18 cellular contexts compared by ENCODE assay signal in genomic region chr9:122948313-122948712, GRCh38. TPM values are rescaled to one million over a fixed set of nuclear protein-coding genes. Genes with fewer than 3 reads are reported as not detected.
DNase-seq lines count a peak whose midpoint lies in the region; ATAC-seq and TF ChIP-seq lines count a peak whose summit lies in the region.
"Had no signal": no experiment of that assay in that cellular context is flagged by ENCODE, and none has a peak within 500 bp of the region (broad histone marks: within the 10 kb centered on the region; RNA-seq: fewer than 3 reads in every experiment).

No MANE protein-coding gene starts in this region.

- 31 to 77% methylated on average over 3 of the region's 3 CpGs for WGBS in sigmoid colon, 2 donors
- WGBS in heart left ventricle, 4 donors = 85 to 95% (median 93%) methylated on average over 3 of the region's 3 CpGs

- peak; percentile 95 for ATAC-seq in activated CD4-positive, alpha-beta T cell treated with anti-CD3 and anti-CD28 coated beads for 36 hours
- ATAC-seq in T-helper 17 cell (no peak), HG02973 (IDR thresholded peaks at IDR 0.05; ENCODE audit: unreplicated experiment) (no peak), heart left ventricle (no peak), left cardiac atrium (no peak)
- ATAC-seq: upper lobe of right lung had no signal

- peaks cover 7% of the 10 kb centered on the region for H3K36me3 Mint-ChIP-seq in activated CD4-positive, alpha-beta T cell treated with anti-CD3 and anti-CD28 coated beads for 36 hours (ENCODE audit: low read depth)
- peaks cover 3% of the 10 kb centered on the region for H3K36me3 Mint-ChIP-seq in T-helper 17 cell (ENCODE audit: low read depth)

- H3K9me3 Mint-ChIP-seq in activated CD4-positive, alpha-beta T cell treated with anti-CD3 and anti-CD28 coated beads for 36 hours (ENCODE audit: low read depth) = no peaks in the 10 kb centered on the region
- H3K9me3 Mint-ChIP-seq: T-helper 1 cell treated with Interleukin-12 subunit alpha and Interleukin-12 subunit beta and Interleukin-4 antibody, amounts not matched to agents 30 μg/mL and 1 μg/mL, for 36 hours had no signal

- H3K4me3 ChIP-seq in dorsolateral prefrontal cortex (peak overlapping the region in 5 of 59 donors; percentile 7 to 31 (median 19)), sigmoid colon (no peak overlapping the region), heart left ventricle (no peak overlapping the region)
- H3K4me3 ChIP-seq: upper lobe of right lung had no signal

- peak overlapping the region; percentile 75 for H3K27ac Mint-ChIP-seq in activated CD4-positive, alpha-beta T cell treated with anti-CD3 and anti-CD28 coated beads for 36 hours
- peak overlapping the region; percentile 72 for H3K27ac Mint-ChIP-seq in T-helper 17 cell
- H3K27ac Mint-ChIP-seq: T-helper 1 cell treated with Interleukin-12 subunit alpha and Interleukin-12 subunit beta and Interleukin-4 antibody, amounts not matched to agents 30 μg/mL and 1 μg/mL, for 36 hours had no signal

- peaks cover 0 to 76% (median 53%) of the 10 kb centered on the region in 4 donors for H3K4me1 ChIP-seq in sigmoid colon
- peaks cover 0 to 51% (median 29%) of the 10 kb centered on the region in 12 donors for H3K4me1 ChIP-seq in heart left ventricle
- H3K4me1 ChIP-seq: parathyroid adenoma had no signal

- POLR2A ChIA-PET in activated CD4-positive, alpha-beta T cell treated with anti-CD3 and anti-CD28 coated beads for 36 hours (lab: Charles Lee) = interaction anchor here (0.7 to 1.1 kb wide), 2 partner anchors 31 to 36 kb away, joined by 3 to 6 read pairs; partner anchors contain the start of gene ZBTB6

- peak; percentile 20 for DNase-seq in activated CD4-positive, alpha-beta T cell treated with anti-CD3 and anti-CD28 coated beads for 36 hours
- DNase-seq in activated CD4-positive, alpha-beta T cell treated with anti-CD3 and anti-CD28 coated beads for 48 hours = no peak
- DNase-seq in T-helper 17 cell (no peak), dorsolateral prefrontal cortex (no peak), sigmoid colon (no peak), heart left ventricle (no peak), left cardiac atrium (no peak)
- DNase-seq: activated CD4-positive, alpha-beta T cell treated with anti-CD3 and anti-CD28 coated beads for 4 hours; activated gamma-delta T cell; central memory CD4-positive, alpha-beta T cell; heart right ventricle; NCI-H2081; NCI-H82; upper lobe of right lung had no signal

- peaks cover 0 to 4% (median 0%) of the 10 kb centered on the region in 4 donors for H3K36me3 ChIP-seq in sigmoid colon
- H3K36me3 ChIP-seq in heart left ventricle = peaks cover 0 to 6% (median 0%) of the 10 kb centered on the region in 9 donors
- H3K36me3 ChIP-seq: upper lobe of right lung had no signal

- H3K27me3 ChIP-seq in dorsolateral prefrontal cortex = no peaks in the 10 kb centered on the region
- no peaks in the 10 kb centered on the region for H3K27me3 ChIP-seq in sigmoid colon
- no peaks in the 10 kb centered on the region for H3K27me3 ChIP-seq in heart left ventricle
- H3K27me3 ChIP-seq: heart right ventricle, upper lobe of right lung had no signal

- H3K9me3 ChIP-seq in T-helper 17 cell (ENCODE audit: control insufficient read depth, low read length, poor library complexity, severe bottlenecking) (no peaks in the 10 kb centered on the region), sigmoid colon (no peaks in the 10 kb centered on the region), heart left ventricle (no peaks in the 10 kb centered on the region)
- H3K9me3 ChIP-seq: heart right ventricle, upper lobe of right lung had no signal

- CTCF ChIA-PET in activated CD4-positive, alpha-beta T cell treated with anti-CD3 and anti-CD28 coated beads for 36 hours (lab: Charles Lee) = interaction anchor here (1.0 kb wide), 1 partner anchor 11 kb away, joined by 3 read pairs; no protein-coding TSS in a partner anchor

- intact Hi-C loops in activated CD4-positive, alpha-beta T cell treated with anti-CD3 and anti-CD28 coated beads for 36 hours (cut with DNase I, micrococcal nuclease) = loop anchor here in 1 of 2 experiments (5.0 to 10.0 kb wide), 2 partner anchors 276 to 486 kb away; no protein-coding TSS in a partner anchor
- intact Hi-C loops in dorsolateral prefrontal cortex (cut with DNase I) = loop anchor here in 1 of 2 donors (10.0 kb wide), 2 partner anchors 46 to 124 kb away; partner anchors contain the start of gene PDCL
- intact Hi-C loops in sigmoid colon (cut with DNase I) = loop anchor here (5.0 kb wide), 1 partner anchor 44 kb away; no protein-coding TSS in a partner anchor
- intact Hi-C loops in heart left ventricle (cut with DNase I) = loop anchor here in 1 of 10 donors (5.0 kb wide), 1 partner anchor 36 kb away; the partner anchor contains the start of gene ZBTB6
- intact Hi-C loops in left cardiac atrium (cut with DNase I) = no loop called here

- TF ChIP-seq POLR2A in sigmoid colon (IDR thresholded peaks at IDR 0.05) = no peak
- no peak for TF ChIP-seq POLR2A in heart left ventricle (IDR thresholded peaks at IDR 0.05)

- H3K27ac ChIP-seq in dorsolateral prefrontal cortex (peak overlapping the region in 45 of 59 donors; percentile 11 to 82 (median 59)), sigmoid colon (peak overlapping the region; percentile 1 to 97 (median 48)), heart left ventricle (peak overlapping the region in 4 of 12 donors; percentile 6 to 41 (median 30))
- H3K27ac ChIP-seq: C4-2B, parathyroid adenoma, upper lobe of right lung had no signal

- no peak for TF ChIP-seq EP300 in sigmoid colon (IDR thresholded peaks at IDR 0.05)

- H3K4me1 Mint-ChIP-seq in activated CD4-positive, alpha-beta T cell treated with anti-CD3 and anti-CD28 coated beads for 36 hours = peaks cover 48% of the 10 kb centered on the region
- peaks cover 28% of the 10 kb centered on the region for H3K4me1 Mint-ChIP-seq in T-helper 17 cell

- TF ChIP-seq CTCF in dorsolateral prefrontal cortex (IDR thresholded peaks at IDR 0.05 in 54 of 56, conservative IDR thresholded peaks at IDR 0.05 in 2 of 56; ENCODE audit: low read depth in 1 of 56, partially characterized antibody in 56 of 56) (no peak), sigmoid colon (IDR thresholded peaks at IDR 0.05) (no peak), heart left ventricle (IDR thresholded peaks at IDR 0.05) (no peak)

- peak overlapping the region; percentile 8 for H3K4me3 Mint-ChIP-seq in activated CD4-positive, alpha-beta T cell treated with anti-CD3 and anti-CD28 coated beads for 36 hours
- H3K4me3 Mint-ChIP-seq in T-helper 17 cell = no peak overlapping the region
- H3K4me3 Mint-ChIP-seq: T-helper 1 cell treated with Interleukin-12 subunit alpha and Interleukin-12 subunit beta and Interleukin-4 antibody, amounts not matched to agents 30 μg/mL and 1 μg/mL, for 36 hours had no signal

- H3K27me3 Mint-ChIP-seq in activated CD4-positive, alpha-beta T cell treated with anti-CD3 and anti-CD28 coated beads for 36 hours = no peaks in the 10 kb centered on the region
- no peaks in the 10 kb centered on the region for H3K27me3 Mint-ChIP-seq in T-helper 17 cell

RNA-seq across cellular contexts. Expression of gene RABGAP1, which starts 7.5 kb away (rescaled TPM):
- total RNA-seq in activated CD4-positive, alpha-beta T cell treated with anti-CD3 and anti-CD28 coated beads for 36 hours = 10 to 100 TPM; 24.3 to 27.2 TPM
- total RNA-seq in T-helper 17 cell = 10 to 100 TPM; 33.8 to 36.7 TPM
- total RNA-seq in dorsolateral prefrontal cortex = 100 to 1,000 TPM; 110 to 188 (median 152) TPM
- 100 to 1,000 TPM in 2 of 4 donors, 10 to 100 TPM in 2; 90.6 to 110 (median 98.9) TPM for total RNA-seq in sigmoid colon
- polyA plus RNA-seq in sigmoid colon = 10 to 100 TPM; 12.5 to 17.3 (median 15.0) TPM
- 10 to 100 TPM; 22.0 to 62.2 (median 45.1) TPM for total RNA-seq in heart left ventricle
- 10 to 100 TPM; 11.8 to 18.0 TPM for polyA plus RNA-seq in heart left ventricle
- total RNA-seq in left cardiac atrium = 10 to 100 TPM; 38.0 to 40.8 TPM

RNA-seq across cellular contexts. Expression of gene ZBTB26, which starts 17.0 kb away (rescaled TPM):
- 1 to 10 TPM; 6.0 TPM for total RNA-seq in activated CD4-positive, alpha-beta T cell treated with anti-CD3 and anti-CD28 coated beads for 36 hours
- total RNA-seq in T-helper 17 cell (1 to 10 TPM; 6.9 to 7.2 TPM), dorsolateral prefrontal cortex (10 to 100 TPM in 49 of 120 experiments, 1 to 10 TPM in 71; 6.7 to 15.0 (median 9.6) TPM), sigmoid colon (10 to 100 TPM in 3 of 4 donors, 1 to 10 TPM in 1; 9.2 to 13.3 (median 11.4) TPM), heart left ventricle (1 to 10 TPM; 2.3 to 6.1 (median 3.7) TPM), left cardiac atrium (1 to 10 TPM; 3.6 to 6.2 TPM)
- polyA plus RNA-seq in sigmoid colon (1 to 10 TPM; 1.4 to 3.6 (median 3.2) TPM), heart left ventricle (1 to 10 TPM; 1.3 to 3.0 TPM)

RNA-seq across cellular contexts. Expression of gene ZBTB6, which starts 35.2 kb away (rescaled TPM):
- 1 to 10 TPM; 8.8 to 9.3 TPM for total RNA-seq in activated CD4-positive, alpha-beta T cell treated with anti-CD3 and anti-CD28 coated beads for 36 hours
- total RNA-seq in T-helper 17 cell = 1 to 10 TPM; 3.7 to 4.7 TPM
- 10 to 100 TPM in 50 of 120 experiments, 1 to 10 TPM in 70; 6.5 to 13.7 (median 9.7) TPM for total RNA-seq in dorsolateral prefrontal cortex
- total RNA-seq in sigmoid colon = 10 to 100 TPM in 2 of 4 donors, 1 to 10 TPM in 2; 7.1 to 14.5 (median 10.3) TPM
- 1 to 10 TPM; 3.0 to 4.4 (median 4.4) TPM for polyA plus RNA-seq in sigmoid colon
- total RNA-seq in heart left ventricle = 1 to 10 TPM; 5.1 to 8.1 (median 6.3) TPM
- 1 to 10 TPM; 2.0 to 4.6 TPM for polyA plus RNA-seq in heart left ventricle
- total RNA-seq in left cardiac atrium = 1 to 10 TPM; 5.4 to 7.3 TPM

RNA-seq across cellular contexts. Expression of gene RC3H2, which starts 43.2 kb away (rescaled TPM):
- 10 to 100 TPM; 21.5 to 24.4 TPM for total RNA-seq in activated CD4-positive, alpha-beta T cell treated with anti-CD3 and anti-CD28 coated beads for 36 hours
- total RNA-seq in T-helper 17 cell = 10 to 100 TPM; 51.5 to 69.6 TPM
- total RNA-seq in dorsolateral prefrontal cortex = 10 to 100 TPM; 46.8 to 94.9 (median 69.0) TPM
- total RNA-seq in sigmoid colon = 10 to 100 TPM; 43.8 to 49.5 (median 46.8) TPM
- 10 to 100 TPM; 11.4 to 13.1 (median 12.0) TPM for polyA plus RNA-seq in sigmoid colon
- total RNA-seq in heart left ventricle = 10 to 100 TPM; 36.2 to 52.2 (median 45.4) TPM
- polyA plus RNA-seq in heart left ventricle = 10 to 100 TPM; 11.7 to 21.3 TPM
- 10 to 100 TPM; 36.7 to 41.1 TPM for total RNA-seq in left cardiac atrium
